In genomic region chr1:155263067-155263466, GRCh38 we compare ENCODE assay signal across 12 cellular contexts. TPM values are rescaled to one million over a fixed set of nuclear protein-coding genes. Genes with fewer than 3 reads are reported as not detected.
DNase-seq lines count a peak whose midpoint lies in the region; ATAC-seq and TF ChIP-seq lines count a peak whose summit lies in the region.
"Had no signal": no experiment of that assay in that cellular context is flagged by ENCODE, and none has a peak within 500 bp of the region (broad histone marks: within the 10 kb centered on the region; RNA-seq: fewer than 3 reads in every experiment).

No MANE protein-coding gene starts in this region.

- DNase-seq in activated T-cell treated with anti-CD3 and anti-CD28 coated beads, Interleukin-2, amount 50 U/mL, for 72 hours: no peak
- DNase-seq in activated T-cell treated with anti-CD3 and anti-CD28 coated beads, Interleukin-2, amount 50 U/mL, for 48 hours: no peak
- DNase-seq in glutamatergic neuron (no peak), stomach (no peak), H4 (ENCODE audit: low spot score) (no peak), GM10266 (ENCODE audit: extremely low spot score) (no peak), NCI-H1436 (lab: John Stamatoyannopoulos, UW) (no peak)
- DNase-seq: activated CD4-positive, alpha-beta T cell treated with anti-CD3 and anti-CD28 coated beads, Interleukin-2, amount 50 U/mL, for 4 hours; foreskin keratinocyte; NCI-H1694 treated with DMSO at 0.1 percent for 48 hours; PC-3 had no signal

- no peaks in the 10 kb centered on the region for H3K9me3 ChIP-seq in stomach

- no peaks in the 10 kb centered on the region for H3K27me3 Mint-ChIP-seq in activated T-cell treated with anti-CD3 and anti-CD28 coated beads, Interleukin-2, amount 50 U/mL, for 72 hours (ENCODE audit: low read depth)
- peaks cover 12% of the 10 kb centered on the region for H3K27me3 Mint-ChIP-seq in glutamatergic neuron (ENCODE audit: unreplicated experiment)

- WGBS in stomach, 5 donors: 82 to 87% (median 83%) methylated on average over 11 of the region's 11 CpGs

- TF ChIP-seq CTCF in VCaP (conservative IDR thresholded peaks at IDR 0.05): no peak
- TF ChIP-seq CTCF in glutamatergic neuron (IDR thresholded peaks at IDR 0.05; ENCODE audit: partially characterized antibody, unreplicated experiment): no peak
- TF ChIP-seq CTCF in stomach (IDR thresholded peaks at IDR 0.05): no peak
- TF ChIP-seq CTCF in GM10266 (IDR thresholded peaks at IDR 0.05; ENCODE audit: control insufficient read depth, insufficient read depth, low read depth, missing control alignments): no peak

- ATAC-seq in activated T-cell treated with anti-CD3 and anti-CD28 coated beads, Interleukin-2, amount 50 U/mL, for 72 hours (replicated peaks in 1 of 2): no peak

- H3K4me1 Mint-ChIP-seq in activated T-cell treated with anti-CD3 and anti-CD28 coated beads, Interleukin-2, amount 50 U/mL, for 72 hours (ENCODE audit: low read depth): peaks cover 41% of the 10 kb centered on the region
- H3K4me1 Mint-ChIP-seq in glutamatergic neuron (ENCODE audit: low read depth, unreplicated experiment): peaks cover 12% of the 10 kb centered on the region

- peak overlapping the region; percentile 98 to 99 for H3K4me3 Mint-ChIP-seq in activated T-cell treated with anti-CD3 and anti-CD28 coated beads, Interleukin-2, amount 50 U/mL, for 72 hours
- peak overlapping the region; percentile 69 for H3K4me3 Mint-ChIP-seq in glutamatergic neuron (ENCODE audit: unreplicated experiment)

- H3K27ac Mint-ChIP-seq in activated T-cell treated with anti-CD3 and anti-CD28 coated beads, Interleukin-2, amount 50 U/mL, for 72 hours: peak overlapping the region; percentile 98
- H3K27ac Mint-ChIP-seq in glutamatergic neuron (ENCODE audit: unreplicated experiment): peak overlapping the region; percentile 10

- peaks cover 11 to 55% of the 10 kb centered on the region in 2 donors for H3K36me3 Mint-ChIP-seq in activated T-cell treated with anti-CD3 and anti-CD28 coated beads, Interleukin-2, amount 50 U/mL, for 72 hours (ENCODE audit: insufficient read depth in 2 of 2)
- peaks cover 5% of the 10 kb centered on the region for H3K36me3 Mint-ChIP-seq in glutamatergic neuron (ENCODE audit: unreplicated experiment)

- no peak for TF ChIP-seq POLR2A in stomach (IDR thresholded peaks at IDR 0.05)

- H3K36me3 ChIP-seq in stomach: peaks cover 57 to 78% (median 75%) of the 10 kb centered on the region in 4 donors

- peak overlapping the region; percentile 81 for H3K27ac ChIP-seq in VCaP
- H3K27ac ChIP-seq in stomach: peak overlapping the region in 4 of 5 donors; percentile 84 to 88 (median 87)

- H3K27me3 ChIP-seq in stomach: no peaks in the 10 kb centered on the region
- H3K27me3 ChIP-seq: foreskin keratinocyte had no signal

- H3K4me3 ChIP-seq in stomach: no peak overlapping the region

- no peaks in the 10 kb centered on the region for H3K9me3 Mint-ChIP-seq in activated T-cell treated with anti-CD3 and anti-CD28 coated beads, Interleukin-2, amount 50 U/mL, for 72 hours
- peaks cover 13% of the 10 kb centered on the region for H3K9me3 Mint-ChIP-seq in glutamatergic neuron (ENCODE audit: unreplicated experiment)

- no peak for TF ChIP-seq EP300 in stomach (IDR thresholded peaks at IDR 0.05)

- intact Hi-C loops in stomach (cut with DNase I; ENCODE audit: low total_unique reads): no loop called here

- peaks cover 14 to 27% (median 26%) of the 10 kb centered on the region in 4 donors for H3K4me1 ChIP-seq in stomach
- H3K4me1 ChIP-seq: foreskin keratinocyte had no signal

RNA-seq across cellular contexts. Expression of gene SCAMP3, which starts 0.9 kb away (rescaled TPM):
- 100 to 1,000 TPM; 112 to 114 TPM for total RNA-seq in activated T-cell treated with anti-CD3 and anti-CD28 coated beads, Interleukin-2, amount 50 U/mL, for 72 hours
- total RNA-seq in glutamatergic neuron (ENCODE audit: unreplicated experiment) (65.8 TPM), stomach (10 to 100 TPM in 4 of 5 donors, 1 to 10 TPM in 1; 7.0 to 32.6 (median 24.1) TPM)
- polyA plus RNA-seq in stomach: 10 to 100 TPM; 25.8 to 48.4 (median 45.4) TPM
- total RNA-seq in H4 (2014; rRNA removed; shearing (Covaris generic)): 72.7 and 133 TPM in 2 replicates

RNA-seq across cellular contexts. Expression of gene ENTREP3, which starts 7.8 kb away (rescaled TPM):
- total RNA-seq in activated T-cell treated with anti-CD3 and anti-CD28 coated beads, Interleukin-2, amount 50 U/mL, for 72 hours: 10 to 100 TPM; 30.7 to 33.8 TPM
- total RNA-seq in glutamatergic neuron (ENCODE audit: unreplicated experiment): 51.2 TPM
- 10 to 100 TPM in 4 of 5 donors, 1 to 10 TPM in 1; 2.8 to 77.9 (median 19.6) TPM for total RNA-seq in stomach
- 10 to 100 TPM in 2 of 3 donors, 1 to 10 TPM in 1; 9.7 to 20.5 (median 11.6) TPM for polyA plus RNA-seq in stomach
- 5.7 and 11.0 TPM in 2 replicates for total RNA-seq in H4 (2014; rRNA removed; shearing (Covaris generic))

RNA-seq across cellular contexts. Expression of gene CLK2, which starts 10.2 kb away (rescaled TPM):
- total RNA-seq in activated T-cell treated with anti-CD3 and anti-CD28 coated beads, Interleukin-2, amount 50 U/mL, for 72 hours: 10 to 100 TPM; 72.4 to 77.9 TPM
- total RNA-seq in glutamatergic neuron (ENCODE audit: unreplicated experiment): 74.8 TPM
- total RNA-seq in stomach: 10 to 100 TPM; 29.7 to 77.6 (median 53.6) TPM
- polyA plus RNA-seq in stomach: 10 to 100 TPM; 16.0 to 46.4 (median 17.0) TPM
- 13.7 and 14.6 TPM in 2 replicates for total RNA-seq in H4 (2014; rRNA removed; shearing (Covaris generic))

RNA-seq across cellular contexts. Expression of gene HCN3, which starts 14.2 kb away (rescaled TPM):
- 1 to 10 TPM; 3.6 to 4.1 TPM for total RNA-seq in activated T-cell treated with anti-CD3 and anti-CD28 coated beads, Interleukin-2, amount 50 U/mL, for 72 hours
- total RNA-seq in glutamatergic neuron (ENCODE audit: unreplicated experiment) (30.5 TPM), stomach (10 to 100 TPM in 1 of 5 donors, 1 to 10 TPM in 4; 1.1 to 13.6 (median 2.7) TPM)
- polyA plus RNA-seq in stomach: 1 to 10 TPM in 2 of 3 donors, under 1 TPM in 1; 0.46 to 3.1 (median 1.1) TPM
- 0.52 TPM in 1 of 2 replicates, not detected in the other for total RNA-seq in H4 (2014; rRNA removed; shearing (Covaris generic))

RNA-seq across cellular contexts. Expression of gene PKLR, which starts 38.2 kb away (rescaled TPM):
- total RNA-seq in activated T-cell treated with anti-CD3 and anti-CD28 coated beads, Interleukin-2, amount 50 U/mL, for 72 hours: not detected
- total RNA-seq in glutamatergic neuron (ENCODE audit: unreplicated experiment) (not detected), stomach (1 to 10 TPM in 1 of 5 donors, not detected in 4; 4.6 TPM)
- polyA plus RNA-seq in stomach: not detected
- total RNA-seq in H4 (2014; rRNA removed; shearing (Covaris generic)): not detected in 2 replicates
- total RNA-seq: PC-3 had no signal
